Comparison of ENCODE assay signal across 9 cellular contexts in genomic region chr19:56118666-56119584, GRCh38. TPM values are rescaled to one million over a fixed set of nuclear protein-coding genes. Genes with fewer than 3 reads are reported as not detected.
DNase-seq lines count a peak whose midpoint lies in the region; ATAC-seq, FAIRE-seq and TF ChIP-seq lines count a peak whose summit lies in the region.
"Had no signal": no experiment of that assay in that cellular context is flagged by ENCODE, and none has a peak within 500 bp of the region (broad histone marks: within the 10 kb centered on the region; RNA-seq: fewer than 3 reads in every experiment).

No MANE protein-coding gene starts in this region.

- H3K27ac ChIP-seq in DND-41 (ENCODE audit: low read length): peak overlapping the region; percentile 92; the same call in 1 of the 2 replicates
- H3K27ac ChIP-seq in OCI-LY3 (ENCODE audit: low read length): peak overlapping the region; percentile 87
- H3K27ac ChIP-seq in pancreas: peak overlapping the region; percentile 83 to 94 (median 87)

- WGBS in pancreas, 2 donors: 11% methylated on average over 9 of the region's 9 CpGs

- peaks cover 16% of the 10 kb centered on the region for H3K27me3 Mint-ChIP-seq in endothelial cell (ENCODE audit: unreplicated experiment)

- H3K9me3 Mint-ChIP-seq in endothelial cell (ENCODE audit: unreplicated experiment): no peaks in the 10 kb centered on the region

- no peak overlapping the region for H2AFZ ChIP-seq in DND-41 (ENCODE audit: low read depth, low read length)
- H2AFZ ChIP-seq in OCI-LY3 (ENCODE audit: low read depth, low read length): no peak overlapping the region

- no peak for FAIRE-seq in pancreas (lab: Jason Lieb, UNC)
- FAIRE-seq in frontal cortex (lab: Jason Lieb, UNC): no peak

- H4K20me1 ChIP-seq in DND-41 (ENCODE audit: insufficient read depth, low read length) (peaks cover 38% of the 10 kb centered on the region), OCI-LY3 (ENCODE audit: insufficient read depth, low read length) (peaks cover 14% of the 10 kb centered on the region)

- intact Hi-C loops in pancreas (cut with DNase I): no loop called here
- intact Hi-C loops in posterior cingulate gyrus (cut with DNase I): no loop called here

- peaks cover 5% of the 10 kb centered on the region; the same call in 1 of the 2 replicates for H3K36me3 ChIP-seq in DND-41 (ENCODE audit: insufficient read depth, low read length)
- H3K36me3 ChIP-seq in OCI-LY3 (replicated peaks; ENCODE audit: low read depth, low read length): peaks cover 18% of the 10 kb centered on the region
- H3K36me3 ChIP-seq in pancreas: no peaks in the 10 kb centered on the region

- no peak for ATAC-seq in DND-41 (ENCODE audit: insufficient read depth, low read depth)
- peak in 1 of 4 donors; percentile 0 for ATAC-seq in pancreas
- ATAC-seq in HG03135 (IDR thresholded peaks at IDR 0.05; ENCODE audit: unreplicated experiment): no peak

- peak overlapping the region; percentile 90 for H3K4me3 Mint-ChIP-seq in endothelial cell (ENCODE audit: unreplicated experiment)

- TF ChIP-seq CTCF in DND-41 (IDR thresholded peaks at IDR 0.05; ENCODE audit: borderline replicate concordance, extremely low read depth, low read length, poor library complexity, severe bottlenecking) (no peak), OCI-LY3 (IDR thresholded peaks at IDR 0.05; ENCODE audit: low read depth, low read length) (no peak), endothelial cell (IDR thresholded peaks at IDR 0.05; ENCODE audit: unreplicated experiment) (no peak), pancreas (IDR thresholded peaks at IDR 0.05) (no peak)

- H3K4me2 ChIP-seq in DND-41 (ENCODE audit: insufficient read depth, low read length): peak overlapping the region; percentile 91; the same call in 1 of the 2 replicates
- peak overlapping the region; percentile 82 for H3K4me2 ChIP-seq in OCI-LY3 (ENCODE audit: low read length)

- no peaks in the 10 kb centered on the region for H3K27me3 ChIP-seq in DND-41 (ENCODE audit: insufficient read depth, low read length, poor library complexity)
- H3K27me3 ChIP-seq in OCI-LY3 (ENCODE audit: low read depth, low read length): no peaks in the 10 kb centered on the region
- no peaks in the 10 kb centered on the region for H3K27me3 ChIP-seq in pancreas

- H3K9me3 ChIP-seq in DND-41 (ENCODE audit: insufficient read depth, low read length, severe bottlenecking) (no peaks in the 10 kb centered on the region), OCI-LY3 (ENCODE audit: insufficient read depth, low read length) (no peaks in the 10 kb centered on the region), pancreas (no peaks in the 10 kb centered on the region)

- H3K9ac ChIP-seq in DND-41 (ENCODE audit: low read depth, low read length): peak overlapping the region; percentile 98
- H3K9ac ChIP-seq in OCI-LY3 (ENCODE audit: low read length): peak overlapping the region; percentile 94

- H3K79me2 ChIP-seq in DND-41 (ENCODE audit: insufficient read depth, low read length): peaks cover 64% of the 10 kb centered on the region
- peaks cover 68% of the 10 kb centered on the region for H3K79me2 ChIP-seq in OCI-LY3 (ENCODE audit: low read length)

- H3K4me1 ChIP-seq in DND-41 (ENCODE audit: insufficient read depth, low read length): peaks cover 28% of the 10 kb centered on the region
- peaks cover 31% of the 10 kb centered on the region for H3K4me1 ChIP-seq in OCI-LY3 (ENCODE audit: low read length)
- H3K4me1 ChIP-seq in pancreas: peaks cover 25 to 36% (median 28%) of the 10 kb centered on the region in 3 donors

- H3K27ac Mint-ChIP-seq in endothelial cell (ENCODE audit: unreplicated experiment): peak overlapping the region; percentile 89

- H3K4me3 ChIP-seq in DND-41 (ENCODE audit: low read depth in 1 of 2, low read length in 2 of 2) (peak overlapping the region in 1 of 2 experiments; percentile 83; a peak in 2 of 4 replicates), OCI-LY3 (ENCODE audit: low read length) (peak overlapping the region; percentile 82), pancreas (peak overlapping the region in 2 of 4 donors; percentile 69 to 75)

- peaks cover 9% of the 10 kb centered on the region for H3K36me3 Mint-ChIP-seq in endothelial cell (ENCODE audit: low read depth, unreplicated experiment)

- peaks cover 29% of the 10 kb centered on the region for H3K4me1 Mint-ChIP-seq in endothelial cell (ENCODE audit: unreplicated experiment)

- DNase-seq in DND-41: no peak
- DNase-seq in endothelial cell (ENCODE audit: low spot score): no peak
- DNase-seq in pancreas: peak in 2 of 6 donors; percentile 60 to 66
- DNase-seq in posterior cingulate gyrus: no peak
- DNase-seq in stimulated activated naive CD4-positive, alpha-beta T cell treated with Interleukin-2 at 50 U/mL for 16 hours (lab: John Stamatoyannopoulos, UW): no peak
- no peak for DNase-seq in frontal cortex (ENCODE audit: low spot score in 2 of 2)
- DNase-seq: foreskin melanocyte had no signal

RNA-seq across cellular contexts. Expression of gene ZNF787, which starts 2.2 kb away (rescaled TPM):
- total RNA-seq in endothelial cell (ENCODE audit: unreplicated experiment): 31.2 TPM
- total RNA-seq in pancreas: 10 to 100 TPM; 22.1 to 41.9 (median 25.6) TPM
- 10 to 100 TPM; 13.6 to 31.1 TPM for polyA plus RNA-seq in pancreas
- 15.1 TPM for total RNA-seq in frontal cortex

RNA-seq across cellular contexts. Expression of gene ZNF444, which starts 22.2 kb away (rescaled TPM):
- total RNA-seq in endothelial cell (ENCODE audit: unreplicated experiment) (40.8 TPM), pancreas (10 to 100 TPM; 27.9 to 47.9 (median 32.5) TPM), frontal cortex (10.2 TPM)
- polyA plus RNA-seq in pancreas: 10 to 100 TPM; 67.5 to 99.0 TPM

RNA-seq across cellular contexts. Expression of gene GALP, which starts 56.9 kb away (rescaled TPM):
- not detected for total RNA-seq in endothelial cell (ENCODE audit: unreplicated experiment)
- not detected for total RNA-seq in pancreas
- not detected for polyA plus RNA-seq in pancreas
- 0.41 TPM for total RNA-seq in frontal cortex
